In genomic region chr10:116718058-116718457, GRCh38 we compare ENCODE assay signal across 21 cellular contexts.
"Had no signal": no experiment of that assay in that cellular context is flagged by ENCODE, and none has a peak within 500 bp of the region (broad histone marks: within the 10 kb centered on the region; RNA-seq: fewer than 3 reads in every experiment).

No MANE protein-coding gene starts in this region.

- H3K4me3 ChIP-seq: K562, SJSA1, SK-N-MC had no signal

- H3K27ac Mint-ChIP-seq: IgD-negative memory B cell had no signal

- H3K9ac ChIP-seq: KMS-11 had no signal

- H3K27ac ChIP-seq: HL-60, KMS-11, SJSA1, SK-N-MC had no signal

- DNase-seq: Kasumi-1, MM.1S, NCI-H1092 treated with DMSO at 0.1 percent for 48 hours, NCI-H1436, NCI-H187 treated with DMSO at 0.1 percent for 48 hours, NCI-H2029 treated with DMSO at 0.1 percent for 48 hours, NCI-H2171 treated with DMSO at 0.1 percent for 48 hours, NCI-H345, NCI-H446 treated with DMSO at 0.1 percent for 48 hours, NCI-H510A treated with DMSO at 0.1 percent for 48 hours, NCI-H69, NCI-H774, Right ventricle myocardium superior, RPMI8226, SIG-M5 had no signal

- ATAC-seq: K562 had no signal

- H3K4me3 Mint-ChIP-seq: IgD-negative memory B cell had no signal

- H3K36me3 Mint-ChIP-seq: IgD-negative memory B cell had no signal

- H3K4me2 ChIP-seq: KMS-11 had no signal

- H3K27me3 ChIP-seq: SJSA1 had no signal

- H3K36me3 ChIP-seq: SJSA1 had no signal

- H3K9me3 ChIP-seq: SJSA1 had no signal
